ENCODE assay signal across 4 cellular contexts in genomic region chr17:50287290-50287689, GRCh38. TPM values are rescaled to one million over a fixed set of nuclear protein-coding genes. Genes with fewer than 3 reads are reported as not detected.
"Had no signal": no experiment of that assay in that cellular context is flagged by ENCODE, and none has a peak within 500 bp of the region (broad histone marks: within the 10 kb centered on the region; RNA-seq: fewer than 3 reads in every experiment).

No MANE protein-coding gene starts in this region.

RNA-seq across cellular contexts. Expression of gene TMEM92, which starts 13.0 kb away (rescaled TPM):
- total RNA-seq: activated B cell treated with CpG ODN at 0.5 μM for 24 hours; activated naive CD4-positive, alpha-beta T cell treated with anti-CD3 and anti-CD28 coated beads for 36 hours; activated T-cell treated with anti-CD3 and anti-CD28 coated beads, Interleukin-2, amount 50 U/mL, for 4 hours; RPMI7951 had no signal
